In genomic region chr16:81388357-81388756, GRCh38 we compare ENCODE assay signal across 28 cellular contexts.
"Had no signal": no experiment of that assay in that cellular context is flagged by ENCODE, and none has a peak within 500 bp of the region (broad histone marks: within the 10 kb centered on the region; RNA-seq: fewer than 3 reads in every experiment).

No MANE protein-coding gene starts in this region.

- H3K9ac ChIP-seq: neural progenitor cell had no signal

- H3K9me3 ChIP-seq: left lung, lower lobe of right lung, pancreas, prostate gland, suprapubic skin, thoracic aorta, tibial artery, upper lobe of left lung, vagina had no signal

- H2AFZ ChIP-seq: neural progenitor cell had no signal

- H3K36me3 Mint-ChIP-seq: natural killer cell had no signal

- DNase-seq: hippocampal formation; kidney; left colon; left lung; lower lobe of right lung; mammary epithelial cell; mesenchymal stem cell; naive B cell; natural killer cell; nephron progenitor cell; pancreas; retina; right cardiac atrium; stimulated activated CD4-positive, alpha-beta T cell treated with anti-CD3 and anti-CD28 coated beads, Interleukin-12 subunit alpha, Interleukin-12 subunit beta, amount 100 ng/mL, for 4 hours; stimulated activated CD4-positive, alpha-beta T cell treated with anti-CD3 and anti-CD28 coated beads, Interleukin-15, amount 100 ng/mL, for 24 hours; stimulated activated CD4-positive, alpha-beta T cell treated with anti-CD3 and anti-CD28 coated beads, Interleukin-2, amount 100 ng/mL, for 24 hours; stimulated activated CD4-positive, alpha-beta T cell treated with anti-CD3 and anti-CD28 coated beads, Interleukin-4, amount 100 ng/mL, for 1 hour; stimulated activated naive CD4-positive, alpha-beta T cell; tibial artery had no signal

- H3K4me2 ChIP-seq: neural progenitor cell had no signal

- H3K27ac Mint-ChIP-seq: mesothelial cell of epicardium; natural killer cell; nephron progenitor cell; neural progenitor cell; stimulated activated naive CD8-positive, alpha-beta T cell treated with anti-CD3 and anti-CD28 coated beads, Interleukin-15, Interleukin-2, amounts not matched to agents 100 ng/mL and 50 ng/mL, for 24 hours had no signal

- H3K27me3 Mint-ChIP-seq: naive B cell; stimulated activated naive CD8-positive, alpha-beta T cell treated with anti-CD3 and anti-CD28 coated beads, Interleukin-15, Interleukin-2, amounts not matched to agents 100 ng/mL and 50 ng/mL, for 24 hours had no signal

- H3K4me1 Mint-ChIP-seq: mesothelial cell of epicardium, naive B cell, natural killer cell, nephron progenitor cell had no signal

- H3K36me3 ChIP-seq: pancreas, prostate gland, thoracic aorta had no signal

- ATAC-seq: left colon, left lung, lower lobe of right lung, natural killer cell, pancreas, right cardiac atrium had no signal

- H3K4me3 Mint-ChIP-seq: mesothelial cell of epicardium; naive B cell; natural killer cell; nephron progenitor cell; neural progenitor cell; stimulated activated naive CD8-positive, alpha-beta T cell treated with anti-CD3 and anti-CD28 coated beads, Interleukin-15, Interleukin-2, amounts not matched to agents 100 ng/mL and 50 ng/mL, for 24 hours had no signal

- H3K4me1 ChIP-seq: pancreas, prostate gland, tibial artery had no signal

- H3K27ac ChIP-seq: left lung, lower lobe of right lung, neural progenitor cell, pancreas, prostate gland, skin epidermis, suprapubic skin, thoracic aorta, tibial artery, upper lobe of left lung, vagina had no signal

- H3K9me3 Mint-ChIP-seq: naive B cell; natural killer cell; nephron progenitor cell; neural progenitor cell; stimulated activated naive CD8-positive, alpha-beta T cell treated with anti-CD3 and anti-CD28 coated beads, Interleukin-15, Interleukin-2, amounts not matched to agents 100 ng/mL and 50 ng/mL, for 24 hours had no signal

- H3K4me3 ChIP-seq: left lung, lower lobe of right lung, neural progenitor cell, pancreas, prostate gland, skin epidermis, suprapubic skin, thoracic aorta, tibial artery, upper lobe of left lung, vagina had no signal

- H3K27me3 ChIP-seq: left lung, neural progenitor cell, pancreas, suprapubic skin, tibial artery, upper lobe of left lung, vagina had no signal
